In genomic region chr9:122606587-122606986, GRCh38 we compare ENCODE assay signal across 9 cellular contexts. TPM values are rescaled to one million over a fixed set of nuclear protein-coding genes. Genes with fewer than 3 reads are reported as not detected.
"Had no signal": no experiment of that assay in that cellular context is flagged by ENCODE, and none has a peak within 500 bp of the region (broad histone marks: within the 10 kb centered on the region; RNA-seq: fewer than 3 reads in every experiment).

No MANE protein-coding gene starts in this region.

- H3K9ac ChIP-seq: GM23248 had no signal

- H3K4me3 ChIP-seq: GM23248 had no signal

- DNase-seq: GM23248, GOT3, H9, HCEC 1CT, KG1 had no signal

- H3K27ac ChIP-seq: GM23248 had no signal

- H2AFZ ChIP-seq: GM23248 had no signal

- FAIRE-seq: HTR-8/SVneo had no signal

RNA-seq across cellular contexts. Expression of gene OR1Q1, which starts 8.0 kb away (rescaled TPM):
- total RNA-seq: GM23248, H4, H9, HT-29 had no signal
- polyA plus RNA-seq: IgD-negative memory B cell had no signal

RNA-seq across cellular contexts. Expression of gene OR1L8, which starts 23.4 kb away (rescaled TPM):
- total RNA-seq: H4, H9, HT-29 had no signal
- polyA plus RNA-seq: GM23248, IgD-negative memory B cell had no signal

RNA-seq across cellular contexts. Expression of gene OR1B1, which starts 50.8 kb away (rescaled TPM):
- total RNA-seq: GM23248, H4, H9, HT-29 had no signal
- polyA plus RNA-seq: GM23248, IgD-negative memory B cell had no signal

RNA-seq across cellular contexts. Expression of gene OR1N2, which starts 53.7 kb away (rescaled TPM):
- total RNA-seq: GM23248, H4, H9, HT-29 had no signal
- polyA plus RNA-seq: GM23248, IgD-negative memory B cell had no signal

RNA-seq across cellular contexts. Expression of gene OR1L1, which starts 54.9 kb away (rescaled TPM):
- total RNA-seq: GM23248, H4, H9, HT-29 had no signal
- polyA plus RNA-seq: GM23248 had no signal
